9 cellular contexts compared by ENCODE assay signal in the genomic region with DNA sequence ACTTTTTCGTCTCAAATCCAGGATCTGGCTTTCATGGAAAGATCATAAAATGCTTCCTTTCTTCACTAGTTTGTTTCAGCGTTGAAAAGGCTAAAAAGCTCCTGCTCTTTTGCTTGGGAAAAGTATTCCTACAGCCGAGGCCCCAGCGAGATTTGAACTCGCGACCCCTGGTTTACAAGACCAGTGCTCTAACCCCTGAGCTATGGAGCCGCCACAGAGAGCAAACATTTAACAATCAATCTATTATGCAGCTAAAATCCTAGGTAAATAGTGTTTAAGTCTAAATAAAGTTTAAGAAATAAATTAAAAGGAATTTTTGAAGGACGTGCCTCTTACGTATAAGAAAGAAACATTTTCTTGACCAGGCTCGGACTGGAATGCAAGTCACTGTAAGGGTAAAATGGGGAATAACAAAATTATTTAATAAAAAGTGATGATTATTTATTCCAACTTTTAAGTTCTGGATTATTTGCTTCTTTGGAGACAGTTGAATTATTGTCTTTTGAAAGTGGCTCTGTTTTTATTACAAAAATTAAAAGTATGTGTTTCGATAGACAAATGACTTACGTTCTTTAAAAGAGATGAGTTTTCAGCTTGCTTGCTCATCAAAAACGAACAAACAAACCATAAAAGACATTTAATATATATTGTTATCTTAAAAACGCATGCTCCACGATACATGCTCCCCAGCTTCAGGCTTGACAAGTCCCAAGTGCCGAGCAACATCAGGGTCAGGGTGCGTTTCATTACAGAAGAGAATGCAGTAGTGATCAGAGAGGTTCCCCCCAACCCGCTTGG. TPM values are rescaled to one million over a fixed set of nuclear protein-coding genes. Genes with fewer than 3 reads are reported as not detected.
DNase-seq lines count a peak whose midpoint lies in the region; ATAC-seq and TF ChIP-seq lines count a peak whose summit lies in the region.
"Had no signal": no experiment of that assay in that cellular context is flagged by ENCODE, and none has a peak within 500 bp of the region (broad histone marks: within the 10 kb centered on the region; RNA-seq: fewer than 3 reads in every experiment).

No MANE protein-coding gene starts in this region.

- peaks cover 43% of the 10 kb centered on the region for H3K4me1 Mint-ChIP-seq in activated T-helper 17 cell treated with anti-CD3 and anti-CD28 coated beads, Interleukin-2, amount 50 U/mL, for 72 hours

- H3K4me3 Mint-ChIP-seq in activated T-helper 17 cell treated with anti-CD3 and anti-CD28 coated beads, Interleukin-2, amount 50 U/mL, for 72 hours: peak overlapping the region; percentile 79

- TF ChIP-seq POLR2A in ovary (IDR thresholded peaks at IDR 0.05): no peak

- H3K4me1 ChIP-seq in NT2/D1 (ENCODE audit: insufficient read depth, insufficient read length) (no peaks in the 10 kb centered on the region), ovary (ENCODE audit: insufficient read depth) (peaks cover 9% of the 10 kb centered on the region)

- intact Hi-C loops in ovary (cut with DNase I): loop anchor here in 1 of 4 donors (5.0 kb wide), 1 partner anchor 51 kb away; a partner anchor contains a TSS

- peak overlapping the region; percentile 86 for H3K9ac ChIP-seq in NT2/D1 (ENCODE audit: insufficient read length, low read depth)

- DNase-seq in SIG-M5 treated with dmso at 0.1 percent for 504 hours (lab: John Stamatoyannopoulos, UW; ENCODE audit: unreplicated experiment): peak; percentile 37
- no peak for DNase-seq in SIG-M5 (lab: John Stamatoyannopoulos, UW)
- DNase-seq in NT2/D1 (ENCODE audit: low read depth, low spot score): no peak
- peak in 1 of 2 donors; percentile 76 for DNase-seq in foreskin fibroblast
- peak; percentile 55 to 71 (median 62) for DNase-seq in ovary
- no peak for DNase-seq in NCI-H128 (lab: John Stamatoyannopoulos, UW; ENCODE audit: unreplicated experiment)

- no peak for TF ChIP-seq EP300 in ovary (IDR thresholded peaks at IDR 0.05)

- 0 to 2% (median 1%) methylated on average over 18 of the region's 18 CpGs for WGBS in ovary, 3 donors

- H3K27me3 ChIP-seq in NT2/D1 (ENCODE audit: insufficient read depth, insufficient read length): peaks cover 30% of the 10 kb centered on the region
- H3K27me3 ChIP-seq in ovary: no peaks in the 10 kb centered on the region

- no peaks in the 10 kb centered on the region for H3K9me3 Mint-ChIP-seq in activated T-helper 17 cell treated with anti-CD3 and anti-CD28 coated beads, Interleukin-2, amount 50 U/mL, for 72 hours

- peak overlapping the region; percentile 89 for H3K4me3 ChIP-seq in NT2/D1 (ENCODE audit: insufficient read length, low read depth)
- peak overlapping the region; percentile 29 to 32 for H3K4me3 ChIP-seq in foreskin fibroblast (ENCODE audit: low read depth in 1 of 2, low read length in 2 of 2)
- H3K4me3 ChIP-seq in ovary: peak overlapping the region; percentile 33

- H3K36me3 ChIP-seq in NT2/D1 (ENCODE audit: insufficient read depth, insufficient read length, low read length) (no peaks in the 10 kb centered on the region), ovary (no peaks in the 10 kb centered on the region)

- H3K27me3 Mint-ChIP-seq in activated T-helper 17 cell treated with anti-CD3 and anti-CD28 coated beads, Interleukin-2, amount 50 U/mL, for 72 hours: peaks cover 20% of the 10 kb centered on the region

- ATAC-seq in activated T-helper 17 cell treated with anti-CD3 and anti-CD28 coated beads, Interleukin-2, amount 50 U/mL, for 72 hours (replicated peaks): no peak
- ATAC-seq in GM18498 (IDR thresholded peaks at IDR 0.05; ENCODE audit: unreplicated experiment): no peak

- peak overlapping the region; percentile 84 for H3K27ac Mint-ChIP-seq in activated T-helper 17 cell treated with anti-CD3 and anti-CD28 coated beads, Interleukin-2, amount 50 U/mL, for 72 hours

- peaks cover 18% of the 10 kb centered on the region for H3K36me3 Mint-ChIP-seq in activated T-helper 17 cell treated with anti-CD3 and anti-CD28 coated beads, Interleukin-2, amount 50 U/mL, for 72 hours (ENCODE audit: low read depth)

- H3K27ac ChIP-seq in ovary: peak overlapping the region in 1 of 2 donors; percentile 45

- H3K9me3 ChIP-seq in NT2/D1 (ENCODE audit: insufficient read depth, low read length) (no peaks in the 10 kb centered on the region), ovary (no peaks in the 10 kb centered on the region)

- TF ChIP-seq CTCF in foreskin fibroblast (IDR thresholded peaks at IDR 0.05; ENCODE audit: low read depth, low read length) (no peak), ovary (IDR thresholded peaks at IDR 0.05) (no peak)

RNA-seq across cellular contexts. Expression of a gene that starts 10.3 kb away (rescaled TPM):
- total RNA-seq in activated T-helper 17 cell treated with anti-CD3 and anti-CD28 coated beads, Interleukin-2, amount 50 U/mL, for 72 hours: not detected
- not detected for total RNA-seq in ovary
- polyA plus RNA-seq in ovary: not detected
- total RNA-seq: glomerular endothelial cell had no signal

RNA-seq across cellular contexts. Expression of a gene that starts 40.0 kb away (rescaled TPM):
- total RNA-seq in activated T-helper 17 cell treated with anti-CD3 and anti-CD28 coated beads, Interleukin-2, amount 50 U/mL, for 72 hours: not detected
- not detected for total RNA-seq in ovary
- not detected for polyA plus RNA-seq in ovary
- total RNA-seq: glomerular endothelial cell had no signal

RNA-seq across cellular contexts. Expression of a gene that starts 43.4 kb away (rescaled TPM):
- total RNA-seq in activated T-helper 17 cell treated with anti-CD3 and anti-CD28 coated beads, Interleukin-2, amount 50 U/mL, for 72 hours: not detected
- total RNA-seq in ovary: not detected
- under 1 TPM in 1 of 2 donors, not detected in 1; 0.28 TPM for polyA plus RNA-seq in ovary
- total RNA-seq: glomerular endothelial cell had no signal

RNA-seq across cellular contexts. Expression of a gene that starts 53.1 kb away (rescaled TPM):
- 1 to 10 TPM; 1.0 to 6.1 TPM for total RNA-seq in activated T-helper 17 cell treated with anti-CD3 and anti-CD28 coated beads, Interleukin-2, amount 50 U/mL, for 72 hours
- total RNA-seq in ovary: 100 to 1,000 TPM in 3 of 7 donors, 10 to 100 TPM in 4; 42.0 to 179 (median 97.6) TPM
- polyA plus RNA-seq in ovary: 100 to 1,000 TPM; 156 to 183 TPM

RNA-seq across cellular contexts. Expression of a gene that starts 57.3 kb away (rescaled TPM):
- 10 to 100 TPM in 1 of 2 donors, 1 to 10 TPM in 1; 3.6 to 11.1 TPM for total RNA-seq in activated T-helper 17 cell treated with anti-CD3 and anti-CD28 coated beads, Interleukin-2, amount 50 U/mL, for 72 hours
- 10 to 100 TPM; 13.2 to 72.8 (median 39.1) TPM for total RNA-seq in ovary
- polyA plus RNA-seq in ovary: 10 to 100 TPM; 65.2 to 80.5 TPM

Comparison
In these comparisons a context has a peak if more than half of its experiments do, and no peak if none do; other contexts are left out.
1. DNase-seq: peak in SIG-M5 treated with dmso at 0.1 percent for 504 hours (single experiment) and ovary (5 of 5); none in SIG-M5 (single experiment), NT2/D1 (single experiment) and NCI-H128 (single experiment).
2. H3K4me3 ChIP-seq: peak in every context shown above with its lines; median percentile 89 in NT2/D1; 33 in ovary; 30 in foreskin fibroblast.